In genomic region chr22:37343343-37343742, GRCh38 we compare ENCODE assay signal across 19 cellular contexts.
"Had no signal": no experiment of that assay in that cellular context is flagged by ENCODE, and none has a peak within 500 bp of the region (broad histone marks: within the 10 kb centered on the region; RNA-seq: fewer than 3 reads in every experiment).

No MANE protein-coding gene starts in this region.

- H3K4me3 Mint-ChIP-seq: dendritic cell treated with granulocyte-macrophage colony-stimulating factor and Interleukin-4, amounts not matched to agents 40 ng/mL and 50 ng/mL, for 4 days; naive thymus-derived CD8-positive, alpha-beta T cell had no signal

- H3K27me3 ChIP-seq: upper lobe of left lung, uterus had no signal

- H3K4me3 ChIP-seq: esophagus squamous epithelium, gastroesophageal sphincter, mucosa of descending colon, psoas muscle, right atrium auricular region, sigmoid colon, skin epidermis, tibial artery, upper lobe of left lung, uterus had no signal

- H3K9me3 ChIP-seq: esophagus squamous epithelium, gastroesophageal sphincter, mucosa of descending colon, psoas muscle, right atrium auricular region, sigmoid colon, tibial artery, upper lobe of left lung, uterus had no signal

- H3K27ac ChIP-seq: esophagus squamous epithelium, gastroesophageal sphincter, parathyroid adenoma, psoas muscle, right atrium auricular region, sigmoid colon, skin epidermis, tibial artery, upper lobe of left lung, uterus had no signal

- ATAC-seq: gastroesophageal sphincter, left lobe of liver, mucosa of descending colon had no signal

- DNase-seq: esophagus squamous epithelium; foreskin fibroblast; glutamatergic neuron; islet precursor cell; mammary epithelial cell; mucosa of descending colon; naive thymus-derived CD8-positive, alpha-beta T cell; psoas muscle; sigmoid colon; stimulated activated naive CD4-positive, alpha-beta T cell; tibial artery; upper lobe of left lung; uterus had no signal

- H3K36me3 ChIP-seq: esophagus squamous epithelium, gastroesophageal sphincter, right atrium auricular region, sigmoid colon, tibial artery, upper lobe of left lung, uterus had no signal

- H3K9me3 Mint-ChIP-seq: dendritic cell treated with granulocyte-macrophage colony-stimulating factor and Interleukin-4, amounts not matched to agents 40 ng/mL and 50 ng/mL, for 4 days; naive thymus-derived CD8-positive, alpha-beta T cell had no signal

- H3K36me3 Mint-ChIP-seq: naive thymus-derived CD8-positive, alpha-beta T cell had no signal

- H2AFZ ChIP-seq: parathyroid adenoma had no signal

- H3K9ac ChIP-seq: parathyroid adenoma had no signal

- H3K27ac Mint-ChIP-seq: dendritic cell treated with granulocyte-macrophage colony-stimulating factor and Interleukin-4, amounts not matched to agents 40 ng/mL and 50 ng/mL, for 4 days; naive thymus-derived CD8-positive, alpha-beta T cell had no signal

- H3K4me1 ChIP-seq: parathyroid adenoma, psoas muscle, tibial artery had no signal
